Comparison of ENCODE assay signal across 23 cellular contexts in the genomic region with DNA sequence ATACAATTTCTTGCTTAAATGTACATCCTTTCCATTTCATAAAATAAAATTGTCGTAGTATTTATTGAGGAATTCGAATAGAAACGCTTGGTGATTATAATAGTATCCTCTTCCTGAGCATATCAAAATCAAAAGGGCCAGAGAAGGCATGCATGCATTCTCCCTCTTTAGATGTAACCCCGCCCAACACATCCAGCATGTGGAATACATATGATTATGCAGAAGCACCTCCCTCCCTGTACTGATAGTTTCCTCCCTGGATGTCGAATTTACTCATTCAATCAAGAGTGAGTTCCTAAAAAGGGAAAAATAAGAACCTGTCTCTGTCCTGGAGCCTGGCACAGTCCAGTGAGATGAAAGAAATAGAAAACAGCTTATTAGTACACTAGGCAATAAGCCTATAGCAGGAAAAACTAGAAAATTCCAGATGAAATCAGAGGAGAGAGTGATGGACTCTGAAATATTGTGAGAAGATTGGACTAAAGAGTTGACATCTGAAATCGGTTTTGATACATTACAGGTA.
DNase-seq lines count a peak whose midpoint lies in the region; ATAC-seq, FAIRE-seq and TF ChIP-seq lines count a peak whose summit lies in the region.
"Had no signal": no experiment of that assay in that cellular context is flagged by ENCODE, and none has a peak within 500 bp of the region (broad histone marks: within the 10 kb centered on the region; RNA-seq: fewer than 3 reads in every experiment).

No MANE protein-coding gene starts in this region.

- FAIRE-seq in H54 (lab: Jason Lieb, UNC) (peak; percentile 23), keratinocyte (lab: Jason Lieb, UNC) (peak; percentile 36)

- H4K20me1 ChIP-seq in keratinocyte (ENCODE audit: control insufficient read depth, extremely low read depth, insufficient read depth, low read length) = no peaks in the 10 kb centered on the region

- H3K4me3 ChIP-seq in brain microvascular endothelial cell (ENCODE audit: low read depth, low read length) (no peak overlapping the region), keratinocyte (ENCODE audit: control insufficient read depth in 2 of 3, extremely low read depth in 1 of 3, insufficient read depth in 2 of 3, low read depth in 1 of 3, low read length in 3 of 3) (peak overlapping the region; percentile 21 to 79 (median 22))
- H3K4me3 ChIP-seq: SJCRH30 had no signal

- no peak for TF ChIP-seq POLR2A in H54 (IDR thresholded peaks at IDR 0.05; ENCODE audit: low read depth, low read length)

- H3K9ac ChIP-seq in keratinocyte (ENCODE audit: control insufficient read depth, extremely low read depth, insufficient read depth, low read length) = peak overlapping the region; percentile 24

- dilution Hi-C loops in keratinocyte (cut with MboI; ENCODE audit: extremely low pct_ligation_motif_present, low sequenced_read_pairs) = no loop called here

- peak overlapping the region; percentile 81 for H3K4me2 ChIP-seq in keratinocyte (ENCODE audit: control insufficient read depth, extremely low read depth, insufficient read depth, low read depth, low read length)

- DNase-seq in H54 (ENCODE audit: insufficient read length, low spot score) (no peak), brain microvascular endothelial cell (no peak), keratinocyte (ENCODE audit: low read depth, low spot score) (no peak), NCI-H146 (lab: John Stamatoyannopoulos, UW) (no peak)
- DNase-seq in stimulated activated CD4-positive, alpha-beta T cell treated with anti-CD3 and anti-CD28 coated beads, Interleukin-2, amount 100 ng/mL, for 24 hours = no peak
- DNase-seq: CD4-positive, CD25-positive, alpha-beta regulatory T cell; DMS153; GOT3; Kasumi-1; MV-4-11; NCI-H1105; NCI-H1436 treated with DMSO at 0.1 percent for 48 hours; NCI-H2029; NCI-H446; NCI-H524 treated with DMSO at 0.1 percent for 48 hours; NCI-H774; PC-3; SJCRH30 had no signal

- peaks cover 14% of the 10 kb centered on the region for H3K79me2 ChIP-seq in keratinocyte (ENCODE audit: control insufficient read depth, insufficient read depth, low read length)

- peaks cover 22% of the 10 kb centered on the region for H3K4me1 ChIP-seq in keratinocyte (ENCODE audit: control insufficient read depth, extremely low read depth, insufficient read depth, low read length)

- H3K36me3 ChIP-seq in brain microvascular endothelial cell (replicated peaks) (no peaks in the 10 kb centered on the region), keratinocyte (ENCODE audit: control insufficient read depth in 2 of 2, extremely low read depth in 1 of 2, insufficient read depth in 2 of 2, low read length in 2 of 2) (no peaks in the 10 kb centered on the region)
- H3K36me3 ChIP-seq: SJCRH30 had no signal

- in situ Hi-C loops in brain microvascular endothelial cell (cut with HindIII; ENCODE audit: low pct_ligation_motif_present, low sequenced_read_pairs) = no loop called here

- H3K9me3 ChIP-seq in keratinocyte (ENCODE audit: control insufficient read depth, low read depth, low read length) = no peaks in the 10 kb centered on the region
- H3K9me3 ChIP-seq: SJCRH30 had no signal

- ATAC-seq in HG02763 (IDR thresholded peaks at IDR 0.05; ENCODE audit: unreplicated experiment) (no peak), GM19328 (IDR thresholded peaks at IDR 0.05; ENCODE audit: unreplicated experiment) (no peak)
- ATAC-seq: HCT116, PC-3, Right ventricle myocardium inferior, SK-N-SH treated with all-trans-retinoic acid at 6 μM for 48 hours had no signal

- peak overlapping the region; percentile 76 for H3K27ac ChIP-seq in brain microvascular endothelial cell
- H3K27ac ChIP-seq in keratinocyte (ENCODE audit: control insufficient read depth, insufficient read depth, low read length) = no peak overlapping the region

- TF ChIP-seq CTCF in brain microvascular endothelial cell (IDR thresholded peaks at IDR 0.05; ENCODE audit: low read depth, low read length, missing control alignments) = no peak
- TF ChIP-seq CTCF in keratinocyte (optimal IDR thresholded peaks at IDR 0.05 in 1 of 3, IDR thresholded peaks at IDR 0.05 in 1 of 3, conservative IDR thresholded peaks at IDR 0.05 in 1 of 3; ENCODE audit: extremely low read depth in 1 of 3, insufficient read depth in 2 of 3, low read length in 3 of 3) = no peak

- H3K9me1 ChIP-seq in keratinocyte (ENCODE audit: control insufficient read depth, extremely low read depth, insufficient read depth, low read length) = no peaks in the 10 kb centered on the region

- H2AFZ ChIP-seq in keratinocyte (ENCODE audit: control insufficient read depth, low read length) = peak overlapping the region; percentile 78

- H3K27me3 ChIP-seq in brain microvascular endothelial cell (replicated peaks) (no peaks in the 10 kb centered on the region), keratinocyte (ENCODE audit: control insufficient read depth, extremely low read depth, insufficient read depth, low read length) (no peaks in the 10 kb centered on the region)
- H3K27me3 ChIP-seq: SJCRH30 had no signal
